ENCODE assay signal across 1 cellular context in genomic region chr20:35449855-35450254, GRCh38. TPM values are rescaled to one million over a fixed set of nuclear protein-coding genes. Genes with fewer than 3 reads are reported as not detected.
"Had no signal": no experiment of that assay in that cellular context is flagged by ENCODE, and none has a peak within 500 bp of the region (broad histone marks: within the 10 kb centered on the region; RNA-seq: fewer than 3 reads in every experiment).

No MANE protein-coding gene starts in this region.

RNA-seq across cellular contexts. Expression of gene GDF5, which starts 11.8 kb away (rescaled TPM):
- total RNA-seq: suprapubic skin had no signal
